Comparison of ENCODE assay signal across 8 cellular contexts in the genomic region with DNA sequence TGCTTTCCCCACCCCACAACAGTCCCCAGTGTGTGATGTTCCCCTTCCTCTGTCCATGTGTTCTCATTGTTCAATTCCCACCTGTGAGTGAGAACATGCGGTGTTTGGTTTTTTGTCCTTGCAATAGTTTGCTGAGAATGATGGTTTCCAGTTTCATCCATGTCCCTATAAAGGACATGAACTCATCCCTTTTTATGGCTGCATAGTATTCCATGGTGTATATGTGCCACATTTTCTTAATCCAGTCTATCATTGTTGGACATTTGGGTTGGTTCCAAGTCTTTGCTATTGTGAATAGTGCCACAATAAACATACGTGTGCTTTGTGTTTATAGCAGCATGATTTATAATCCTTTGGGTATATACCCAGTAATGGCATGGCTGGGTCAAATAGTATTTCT. TPM values are rescaled to one million over a fixed set of nuclear protein-coding genes. Genes with fewer than 3 reads are reported as not detected.
"Had no signal": no experiment of that assay in that cellular context is flagged by ENCODE, and none has a peak within 500 bp of the region (broad histone marks: within the 10 kb centered on the region; RNA-seq: fewer than 3 reads in every experiment).

No MANE protein-coding gene starts in this region.

RNA-seq across cellular contexts. Expression of a gene that starts 11.3 kb away (rescaled TPM):
- total RNA-seq: activated naive CD4-positive, alpha-beta T cell treated with anti-CD3 and anti-CD28 coated beads for 36 hours; activated naive CD4-positive, alpha-beta T cell treated with anti-CD3 and anti-CD28 coated beads, Interleukin-2, amount 50 U/mL, for 72 hours; activated naive CD8-positive, alpha-beta T cell treated with anti-CD3 and anti-CD28 coated beads for 36 hours; activated naive CD8-positive, alpha-beta T cell treated with anti-CD3 and anti-CD28 coated beads, Interleukin-2, amount 10 ng/mL, durations not matched to agents 7 days and 5 days; activated T-cell treated with anti-CD3 and anti-CD28 coated beads, Interleukin-2, amount 50 U/mL, for 72 hours; activated T-helper 1 cell treated with anti-CD3 and anti-CD28 coated beads, Interleukin-12 subunit alpha, Interleukin-12 subunit beta, Interleukin-2, Interleukin-4 antibody, amounts not matched to agents 30 ng/mL and 10 ng/mL and 1 ng/mL, durations not matched to agents 14 hours and 24 hours and 36 hours; activated T-helper 2 cell treated with anti-CD3 and anti-CD28 coated beads, Interferon-gamma antibody, Interleukin-2, Interleukin-4, amounts not matched to agents 10 μg/mL and 5 μg/mL and 100 μg/mL, durations not matched to agents 14 hours and 24 hours and 36 hours; astrocyte had no signal
